17 cellular contexts compared by ENCODE assay signal in genomic region chr13:89310943-89311342, GRCh38.
DNase-seq lines count a peak whose midpoint lies in the region; FAIRE-seq and TF ChIP-seq lines count a peak whose summit lies in the region.
"Had no signal": no experiment of that assay in that cellular context is flagged by ENCODE, and none has a peak within 500 bp of the region (broad histone marks: within the 10 kb centered on the region; RNA-seq: fewer than 3 reads in every experiment).

No MANE protein-coding gene starts in this region.

- TF ChIP-seq POLR2A in stomach (IDR thresholded peaks at IDR 0.05) (no peak), GM12892 (IDR thresholded peaks at IDR 0.05; ENCODE audit: low read depth, low read length) (no peak)

- H3K79me2 ChIP-seq in Karpas-422 (ENCODE audit: low read length): no peaks in the 10 kb centered on the region

- FAIRE-seq in A204.1 (lab: Jason Lieb, UNC) (peak; percentile 81), bronchial epithelial cell (lab: Jason Lieb, UNC) (no peak), small intestine (lab: Jason Lieb, UNC) (peak; percentile 87), GM12892 (lab: Jason Lieb, UNC) (no peak)
- FAIRE-seq: A549 had no signal

- H4K20me1 ChIP-seq in Karpas-422 (ENCODE audit: insufficient read depth, low read depth, low read length): no peaks in the 10 kb centered on the region

- H3K9me3 ChIP-seq in Karpas-422 (ENCODE audit: low read length) (no peaks in the 10 kb centered on the region), small intestine (ENCODE audit: control insufficient read depth, low read depth) (no peaks in the 10 kb centered on the region), stomach (no peaks in the 10 kb centered on the region)
- H3K9me3 ChIP-seq: A549 had no signal

- TF ChIP-seq EP300 in stomach (IDR thresholded peaks at IDR 0.05): no peak

- intact Hi-C loops in stomach (cut with DNase I; ENCODE audit: low total_unique reads): no loop called here

- H3K27ac ChIP-seq in Karpas-422 (ENCODE audit: low read length) (no peak overlapping the region), small intestine (ENCODE audit: low read depth in 1 of 2, low read length in 1 of 2) (no peak overlapping the region), stomach (no peak overlapping the region)
- H3K27ac ChIP-seq: 22Rv1, A549 had no signal

- H3K4me2 ChIP-seq in Karpas-422 (ENCODE audit: low read depth, low read length, poor library complexity, severe bottlenecking): no peak overlapping the region
- H3K4me2 ChIP-seq: A549, GM23338 had no signal

- peak overlapping the region; percentile 57 for H2AFZ ChIP-seq in Karpas-422 (ENCODE audit: low read length)
- H2AFZ ChIP-seq: GM23338 had no signal

- 51 to 65% (median 62%) methylated on average over 2 of the region's 2 CpGs for WGBS in small intestine, 3 donors
- WGBS in stomach, 5 donors: 37 to 50% (median 42%) methylated on average over 2 of the region's 2 CpGs

- no peak overlapping the region for H3K9ac ChIP-seq in Karpas-422 (ENCODE audit: low read length)

- H3K4me1 ChIP-seq in Karpas-422 (ENCODE audit: low read length) (peaks cover 5% of the 10 kb centered on the region), small intestine (ENCODE audit: control insufficient read depth in 2 of 2, insufficient read depth in 1 of 2, low read depth in 1 of 2, low read length in 1 of 2) (no peaks in the 10 kb centered on the region), stomach (no peaks in the 10 kb centered on the region)
- H3K4me1 ChIP-seq: A549 had no signal

- H3K27me3 ChIP-seq in Karpas-422 (ENCODE audit: low read length) (no peaks in the 10 kb centered on the region), bronchial epithelial cell (ENCODE audit: control insufficient read depth, insufficient read depth, low read length) (no peaks in the 10 kb centered on the region), small intestine (ENCODE audit: control insufficient read depth in 2 of 2, insufficient read depth in 2 of 2, low read length in 2 of 2) (no peaks in the 10 kb centered on the region), stomach (no peaks in the 10 kb centered on the region)

- no peak overlapping the region for H3K4me3 ChIP-seq in Karpas-422 (ENCODE audit: low read length)
- H3K4me3 ChIP-seq in bronchial epithelial cell (ENCODE audit: low read depth, low read length): no peak overlapping the region
- H3K4me3 ChIP-seq in small intestine (ENCODE audit: low read depth in 1 of 2, low read length in 2 of 2): no peak overlapping the region
- H3K4me3 ChIP-seq in stomach: no peak overlapping the region
- H3K4me3 ChIP-seq: A549, GM23338 had no signal

- no peak for TF ChIP-seq CTCF in bronchial epithelial cell (IDR thresholded peaks at IDR 0.05; ENCODE audit: insufficient read depth, low read length, severe bottlenecking)
- TF ChIP-seq CTCF in stomach (IDR thresholded peaks at IDR 0.05): no peak

- H3K9me2 ChIP-seq in Karpas-422 (replicated peaks; ENCODE audit: insufficient read depth, low read length): no peaks in the 10 kb centered on the region

- H3K36me3 ChIP-seq in Karpas-422 (ENCODE audit: insufficient read depth, low read length) (no peaks in the 10 kb centered on the region), bronchial epithelial cell (ENCODE audit: control insufficient read depth, insufficient read depth, low read length) (no peaks in the 10 kb centered on the region), small intestine (ENCODE audit: control insufficient read depth in 2 of 2, insufficient read depth in 2 of 2, low read length in 2 of 2) (no peaks in the 10 kb centered on the region), stomach (no peaks in the 10 kb centered on the region)

- DNase-seq in Karpas-422 (no peak), bronchial epithelial cell (ENCODE audit: low read depth) (peak; percentile 26), small intestine (no peak), stomach (no peak), GM12892 (ENCODE audit: insufficient read length) (no peak), HUDEP-2 (lab: John Stamatoyannopoulos, UW; ENCODE audit: unreplicated experiment in 76 of 76) (no peak)
- DNase-seq: C1 segment of cervical spinal cord; Calu3; CD4-positive, alpha-beta memory T cell; COR-L47; DMS53; DMS79 treated with DMSO at 0.1 percent for 48 hours; H9 had no signal
